In the genomic region with DNA sequence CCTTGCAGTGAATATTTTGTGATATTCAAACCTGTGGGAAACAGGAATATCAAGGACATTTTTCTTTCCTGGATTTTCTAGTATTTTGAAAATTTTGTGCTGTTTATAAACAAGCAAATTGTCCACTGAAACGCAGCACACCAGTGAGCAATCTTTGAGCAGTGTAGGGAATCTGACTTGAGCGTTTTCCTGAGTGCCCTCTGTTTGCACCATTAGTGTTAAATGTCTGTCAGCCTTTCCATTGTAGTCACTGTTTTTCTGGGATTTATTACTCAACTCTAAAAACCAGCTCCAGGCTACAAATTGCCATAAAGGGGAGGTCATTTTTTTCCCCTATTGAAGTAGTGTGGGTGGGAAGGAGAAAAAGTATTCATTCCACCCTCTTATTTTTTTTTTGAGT, we compare ENCODE assay signal across 20 cellular contexts. TPM values are rescaled to one million over a fixed set of nuclear protein-coding genes. Genes with fewer than 3 reads are reported as not detected.
DNase-seq lines count a peak whose midpoint lies in the region.
"Had no signal": no experiment of that assay in that cellular context is flagged by ENCODE, and none has a peak within 500 bp of the region (broad histone marks: within the 10 kb centered on the region; RNA-seq: fewer than 3 reads in every experiment).

No MANE protein-coding gene starts in this region.

- intact Hi-C loops in activated naive CD4-positive, alpha-beta T cell treated with anti-CD3 and anti-CD28 coated beads for 36 hours (cut with micrococcal nuclease), result loop anchor here (2.0 to 10.0 kb wide), 4 partner anchors 193 to 559 kb away; no protein-coding TSS in a partner anchor

- H4K12ac ChIP-seq in trophoblast cell (ENCODE audit: low read depth, low read length), result no peak overlapping the region

- H4K8ac ChIP-seq in trophoblast cell (ENCODE audit: low read depth, low read length), result no peak overlapping the region

- CTCF ChIA-PET in activated naive CD4-positive, alpha-beta T cell treated with anti-CD3 and anti-CD28 coated beads for 36 hours (lab: Charles Lee), result no interaction called here

- H3K4me3 ChIP-seq in adipocyte (ENCODE audit: low read length), result peak overlapping the region; percentile 18
- no peak overlapping the region for H3K4me3 ChIP-seq in trophoblast cell (ENCODE audit: low read depth, low read length)
- H3K4me3 ChIP-seq: K562, mucosa of descending colon, thoracic aorta had no signal

- no peak overlapping the region for H2BK12ac ChIP-seq in trophoblast cell (ENCODE audit: low read length)

- no peaks in the 10 kb centered on the region for H3K9me3 ChIP-seq in adipocyte (ENCODE audit: control insufficient read depth, low read length)
- no peaks in the 10 kb centered on the region for H3K9me3 ChIP-seq in trophoblast cell (ENCODE audit: insufficient read depth, low read depth, low read length)
- H3K9me3 ChIP-seq: mucosa of descending colon, thoracic aorta had no signal

- H3K36me3 ChIP-seq in adipocyte (ENCODE audit: control insufficient read depth, insufficient read depth, low read length, severe bottlenecking), result no peaks in the 10 kb centered on the region
- H3K36me3 ChIP-seq in trophoblast cell (ENCODE audit: control insufficient read depth in 1 of 2, insufficient read depth in 2 of 2, low read length in 2 of 2), result no peaks in the 10 kb centered on the region
- H3K36me3 ChIP-seq: thoracic aorta had no signal

- no CpG with 5 or more reads among the region's 2 CpGs for WGBS in trophoblast cell (ENCODE audit: extremely low coverage, insufficient coverage, insufficient read length)

- H3K27ac Mint-ChIP-seq in activated naive CD4-positive, alpha-beta T cell treated with anti-CD3 and anti-CD28 coated beads for 36 hours, result peak overlapping the region; percentile 93
- H3K27ac Mint-ChIP-seq: activated B cell treated with CpG ODN at 0.5 μM for 24 hours; effector memory CD8-positive, alpha-beta T cell had no signal

- no peak overlapping the region for H3K23ac ChIP-seq in trophoblast cell (ENCODE audit: low read length)

- H3K27me3 ChIP-seq in adipocyte (replicated peaks; ENCODE audit: control insufficient read depth, insufficient read depth, low read length) (no peaks in the 10 kb centered on the region), trophoblast cell (ENCODE audit: insufficient read depth, low read length) (no peaks in the 10 kb centered on the region)

- no peak overlapping the region for H2AFZ ChIP-seq in trophoblast cell (ENCODE audit: insufficient read depth, low read length, poor library complexity)

- H2BK5ac ChIP-seq in trophoblast cell (ENCODE audit: low read depth, low read length, poor library complexity), result no peak overlapping the region

- no peak overlapping the region for H3K4me2 ChIP-seq in trophoblast cell (ENCODE audit: low read length)

- no peak overlapping the region for H3K4ac ChIP-seq in trophoblast cell (ENCODE audit: low read depth, low read length)

- peak; percentile 26 for DNase-seq in activated naive CD4-positive, alpha-beta T cell treated with anti-CD3 and anti-CD28 coated beads for 36 hours
- DNase-seq in activated naive CD4-positive, alpha-beta T cell (lab: John Stamatoyannopoulos, UW), result no peak
- DNase-seq in NCI-H146 treated with DMSO at 0.1 percent for 48 hours (lab: John Stamatoyannopoulos, UW; ENCODE audit: unreplicated experiment), result peak; percentile 12
- no peak for DNase-seq in adipocyte (ENCODE audit: low read depth)
- peak; percentile 56 to 72 for DNase-seq in trophoblast cell
- DNase-seq in activated effector memory CD4-positive, alpha-beta T cell treated with anti-CD3 and anti-CD28 coated beads, Interleukin-2, amount 50 U/mL, for 16 hours, result no peak
- no peak for DNase-seq in SIG-M5 (lab: John Stamatoyannopoulos, UW)
- no peak for DNase-seq in NOMO-1 treated with dmso at 0.1 percent for 144 hours (lab: John Stamatoyannopoulos, UW; ENCODE audit: unreplicated experiment)
- DNase-seq: activated B cell treated with CpG ODN at 0.5 μM for 24 hours; effector memory CD8-positive, alpha-beta T cell; foreskin fibroblast; GOT3; left cardiac atrium; mucosa of descending colon; NCI-H1105; NCI-H526 treated with DMSO at 0.1 percent for 48 hours; occipital lobe had no signal

- no peaks in the 10 kb centered on the region for H3K79me1 ChIP-seq in trophoblast cell (ENCODE audit: low read length)

- H3K27ac ChIP-seq in trophoblast cell (ENCODE audit: low read depth, low read length), result no peak overlapping the region
- H3K27ac ChIP-seq: thoracic aorta had no signal

- H3K4me1 ChIP-seq in adipocyte (ENCODE audit: control insufficient read depth, insufficient read depth, low read length) (peaks cover 24% of the 10 kb centered on the region), trophoblast cell (ENCODE audit: control insufficient read depth in 1 of 2, insufficient read depth in 2 of 2, low read length in 2 of 2) (peaks cover 0 to 3% of the 10 kb centered on the region in 2 experiments)

- no peak overlapping the region for H3K18ac ChIP-seq in trophoblast cell (ENCODE audit: low read length)

- H3K4me1 Mint-ChIP-seq in activated naive CD4-positive, alpha-beta T cell treated with anti-CD3 and anti-CD28 coated beads for 36 hours (ENCODE audit: low read depth), result peaks cover 85% of the 10 kb centered on the region
- H3K4me1 Mint-ChIP-seq: activated B cell treated with CpG ODN at 0.5 μM for 24 hours had no signal

- H3K27me3 Mint-ChIP-seq in activated naive CD4-positive, alpha-beta T cell treated with anti-CD3 and anti-CD28 coated beads for 36 hours (ENCODE audit: low read depth), result no peaks in the 10 kb centered on the region

- H3K9ac ChIP-seq in adipocyte (ENCODE audit: low read length) (no peak overlapping the region), trophoblast cell (ENCODE audit: low read length) (no peak overlapping the region)

- no peaks in the 10 kb centered on the region for H3K79me2 ChIP-seq in trophoblast cell (ENCODE audit: control insufficient read depth, insufficient read depth, low read length, poor library complexity)

- no peak overlapping the region for H3K4me3 Mint-ChIP-seq in activated naive CD4-positive, alpha-beta T cell treated with anti-CD3 and anti-CD28 coated beads for 36 hours
- H3K4me3 Mint-ChIP-seq: activated B cell treated with CpG ODN at 0.5 μM for 24 hours; effector memory CD8-positive, alpha-beta T cell had no signal

- no peak overlapping the region for H3K14ac ChIP-seq in trophoblast cell (ENCODE audit: low read length)

- no peak overlapping the region for H2AK5ac ChIP-seq in trophoblast cell (ENCODE audit: low read length)

- H3K9me3 Mint-ChIP-seq in activated naive CD4-positive, alpha-beta T cell treated with anti-CD3 and anti-CD28 coated beads for 36 hours, result no peaks in the 10 kb centered on the region
- H3K9me3 Mint-ChIP-seq: activated B cell treated with CpG ODN at 0.5 μM for 24 hours; effector memory CD8-positive, alpha-beta T cell had no signal

- H4K91ac ChIP-seq in trophoblast cell (ENCODE audit: low read depth, low read length), result no peak overlapping the region

- no peak overlapping the region for H2BK120ac ChIP-seq in trophoblast cell (ENCODE audit: insufficient read depth, low read length, poor library complexity)

- peaks cover 31% of the 10 kb centered on the region for H3K36me3 Mint-ChIP-seq in activated naive CD4-positive, alpha-beta T cell treated with anti-CD3 and anti-CD28 coated beads for 36 hours (ENCODE audit: low read depth)

RNA-seq across cellular contexts. Expression of gene TSHZ2, which starts 51.6 kb away (rescaled TPM):
- total RNA-seq in activated naive CD4-positive, alpha-beta T cell treated with anti-CD3 and anti-CD28 coated beads for 36 hours, result 10 to 100 TPM; 34.1 to 37.8 TPM
- polyA plus RNA-seq in trophoblast cell (2013), result 0.14 and 0.22 TPM in 2 replicates
- polyA plus RNA-seq: BJ had no signal

Comparison
In these comparisons a context has a peak if more than half of its experiments do, and no peak if none do; other contexts are left out.
1. DNase-seq: peak in activated naive CD4-positive, alpha-beta T cell treated with anti-CD3 and anti-CD28 coated beads for 36 hours (single experiment), NCI-H146 treated with DMSO at 0.1 percent for 48 hours (single experiment) and trophoblast cell (2 of 2); none in activated naive CD4-positive, alpha-beta T cell (0 of 4), adipocyte (single experiment), activated effector memory CD4-positive, alpha-beta T cell treated with anti-CD3 and anti-CD28 coated beads, Interleukin-2, amount 50 U/mL, for 16 hours (single experiment), SIG-M5 (single experiment) and NOMO-1 treated with dmso at 0.1 percent for 144 hours (single experiment).